Comparison of ENCODE assay signal across 16 cellular contexts in the genomic region with DNA sequence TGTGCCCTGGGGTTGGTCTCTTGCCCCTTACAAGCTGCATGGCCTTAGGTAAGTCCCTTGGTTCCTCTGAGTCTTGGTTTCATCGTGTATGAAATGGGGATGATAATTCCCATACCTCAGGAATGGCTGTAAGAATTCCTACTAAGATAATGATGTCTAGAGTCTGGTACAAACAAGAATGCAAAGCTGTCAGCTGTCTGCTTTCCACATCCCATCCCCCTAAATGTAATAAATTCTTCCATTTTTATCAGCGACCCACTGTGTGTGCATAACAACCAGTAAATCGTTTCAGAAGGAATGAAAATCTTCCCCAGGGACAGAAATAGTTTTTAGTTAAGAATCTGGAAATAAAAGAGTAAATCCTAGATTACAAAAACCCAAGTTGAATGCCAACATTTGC.
A peak's percentile ranks its signal among the peaks of the same experiment; 100 is the strongest.
DNase-seq lines count a peak whose midpoint lies in the region; ATAC-seq and TF ChIP-seq lines count a peak whose summit lies in the region.
"Had no signal": no experiment of that assay in that cellular context is flagged by ENCODE, and none has a peak within 500 bp of the region (broad histone marks: within the 10 kb centered on the region; RNA-seq: fewer than 3 reads in every experiment).

No MANE protein-coding gene starts in this region.

- no peak for TF ChIP-seq CTCF in fibroblast of villous mesenchyme (IDR thresholded peaks at IDR 0.05; ENCODE audit: insufficient read depth, low read depth, low read length)
- TF ChIP-seq CTCF in activated CD8-positive, alpha-beta T cell treated with anti-CD3 and anti-CD28 coated beads for 36 hours (IDR thresholded peaks at IDR 0.05) = no peak

- no peaks in the 10 kb centered on the region for H3K9me3 Mint-ChIP-seq in activated CD8-positive, alpha-beta T cell treated with anti-CD3 and anti-CD28 coated beads for 36 hours
- H3K9me3 Mint-ChIP-seq: HFFc6 had no signal

- CTCF ChIA-PET in activated CD8-positive, alpha-beta T cell treated with anti-CD3 and anti-CD28 coated beads for 36 hours (lab: Charles Lee) = no interaction called here

- H3K36me3 Mint-ChIP-seq in activated CD8-positive, alpha-beta T cell treated with anti-CD3 and anti-CD28 coated beads for 36 hours (ENCODE audit: low read depth) = peaks cover 4% of the 10 kb centered on the region

- ATAC-seq in activated CD8-positive, alpha-beta T cell treated with anti-CD3 and anti-CD28 coated beads for 36 hours = no peak
- no peak for ATAC-seq in HG02970 (IDR thresholded peaks at IDR 0.05; ENCODE audit: low FRiP score, unreplicated experiment)
- ATAC-seq: HCT116 had no signal

- no peaks in the 10 kb centered on the region for H3K27me3 Mint-ChIP-seq in activated CD8-positive, alpha-beta T cell treated with anti-CD3 and anti-CD28 coated beads for 36 hours
- H3K27me3 Mint-ChIP-seq: CD4-positive, CD25-positive, alpha-beta regulatory T cell; CD8-positive, alpha-beta memory T cell had no signal

- H3K27ac Mint-ChIP-seq in activated CD8-positive, alpha-beta T cell treated with anti-CD3 and anti-CD28 coated beads for 36 hours = no peak overlapping the region
- H3K27ac Mint-ChIP-seq: CD4-positive, CD25-positive, alpha-beta regulatory T cell; CD8-positive, alpha-beta memory T cell; HFFc6 had no signal

- H3K36me3 ChIP-seq in SK-N-MC (ENCODE audit: insufficient read depth, low read length) = no peaks in the 10 kb centered on the region
- H3K36me3 ChIP-seq: BE2C had no signal

- H3K4me1 Mint-ChIP-seq in activated CD8-positive, alpha-beta T cell treated with anti-CD3 and anti-CD28 coated beads for 36 hours (ENCODE audit: low read depth) = no peaks in the 10 kb centered on the region
- H3K4me1 Mint-ChIP-seq: CD8-positive, alpha-beta memory T cell had no signal

- no peak overlapping the region for H3K4me3 Mint-ChIP-seq in activated CD8-positive, alpha-beta T cell treated with anti-CD3 and anti-CD28 coated beads for 36 hours
- H3K4me3 Mint-ChIP-seq: CD4-positive, CD25-positive, alpha-beta regulatory T cell; CD8-positive, alpha-beta memory T cell; HFFc6 had no signal

- DNase-seq in NCI-H526 (lab: John Stamatoyannopoulos, UW) = peak; percentile 58 to 75
- peak; percentile 1 for DNase-seq in SK-N-MC (ENCODE audit: low read depth, low spot score)
- peak; percentile 57 for DNase-seq in fibroblast of villous mesenchyme (ENCODE audit: low read depth)
- DNase-seq in COR-L47 (lab: John Stamatoyannopoulos, UW) = no peak
- no peak for DNase-seq in activated CD8-positive, alpha-beta T cell treated with anti-CD3 and anti-CD28 coated beads for 36 hours
- DNase-seq: ACHN; BE2C; C1 segment of cervical spinal cord; Caco-2; CD4-positive, CD25-positive, alpha-beta regulatory T cell; CD8-positive, alpha-beta memory T cell; GDM1; GM23248; HFFc6 had no signal

- H3K4me3 ChIP-seq in SK-N-MC = no peak overlapping the region
- H3K4me3 ChIP-seq in fibroblast of villous mesenchyme (ENCODE audit: low read depth, low read length) = no peak overlapping the region
- H3K4me3 ChIP-seq: GM23248 had no signal

- POLR2A ChIA-PET in activated CD8-positive, alpha-beta T cell treated with anti-CD3 and anti-CD28 coated beads for 36 hours (lab: Charles Lee) = no interaction called here

- no peak overlapping the region for H3K9ac ChIP-seq in SK-N-MC (ENCODE audit: insufficient read length)
- H3K9ac ChIP-seq: GM23248 had no signal

- H3K9me3 ChIP-seq in SK-N-MC (ENCODE audit: low read depth, low read length) = no peaks in the 10 kb centered on the region
- H3K9me3 ChIP-seq: BE2C, Caco-2 had no signal

- intact Hi-C loops in activated CD8-positive, alpha-beta T cell treated with anti-CD3 and anti-CD28 coated beads for 36 hours (cut with micrococcal nuclease) = no loop called here

- H3K27ac ChIP-seq in SK-N-MC = no peak overlapping the region
- H3K27ac ChIP-seq: GM23248 had no signal

Comparison
In these comparisons a context has a peak if more than half of its experiments do, and no peak if none do; other contexts are left out.
1. DNase-seq: peak in NCI-H526 (2 of 2), SK-N-MC (single experiment) and fibroblast of villous mesenchyme (single experiment); none in COR-L47 (single experiment) and activated CD8-positive, alpha-beta T cell treated with anti-CD3 and anti-CD28 coated beads for 36 hours (single experiment).